In the genomic region with DNA sequence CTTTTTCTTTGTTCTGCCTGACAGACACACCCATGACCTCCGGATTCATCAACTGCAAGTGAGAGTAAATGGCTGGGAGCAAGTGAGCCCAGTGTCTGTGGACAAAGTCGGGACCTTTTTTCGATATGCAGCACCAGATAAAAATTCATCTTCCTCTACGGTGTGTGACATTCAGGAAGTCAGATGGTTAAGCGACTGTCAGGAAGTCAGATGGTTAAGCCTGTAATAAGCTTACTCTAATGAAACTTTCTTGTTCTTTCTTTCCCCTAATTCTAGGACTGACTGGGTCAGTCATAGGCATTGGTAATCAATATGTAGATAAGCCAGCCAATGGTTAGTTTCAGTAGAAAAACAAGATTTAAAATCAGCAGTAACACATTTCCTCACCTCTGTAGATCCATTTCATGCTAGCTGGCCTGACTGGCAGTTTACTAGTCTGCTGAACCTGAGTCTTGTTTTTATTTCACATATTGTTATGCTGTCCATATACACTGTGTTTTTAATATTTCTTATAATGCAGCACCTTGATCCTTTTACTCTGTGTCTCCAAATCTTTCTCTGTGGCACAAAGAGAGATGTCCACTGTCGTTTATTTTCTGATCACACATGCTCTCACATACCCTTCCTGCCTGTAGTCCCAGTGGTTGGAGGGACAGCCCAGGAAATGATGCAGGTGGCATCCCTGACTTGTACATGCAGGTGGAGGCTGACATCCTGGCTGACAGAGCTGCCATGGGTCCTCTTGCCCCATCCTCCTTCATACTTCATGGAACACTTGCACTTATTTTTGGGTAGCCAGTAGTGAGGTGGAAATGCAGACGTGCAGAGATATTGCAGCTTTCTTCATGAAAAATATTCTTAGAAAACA, we compare ENCODE assay signal across 11 cellular contexts.
DNase-seq lines count a peak whose midpoint lies in the region; ATAC-seq and TF ChIP-seq lines count a peak whose summit lies in the region.
"Had no signal": no experiment of that assay in that cellular context is flagged by ENCODE, and none has a peak within 500 bp of the region (broad histone marks: within the 10 kb centered on the region; RNA-seq: fewer than 3 reads in every experiment).

No MANE protein-coding gene starts in this region.

- POLR2A ChIA-PET in SK-N-SH (lab: Yijun Ruan, JAX) = no interaction called here

- peak overlapping the region; percentile 75 for H3K27ac Mint-ChIP-seq in mesothelial cell of epicardium

- no peaks in the 10 kb centered on the region for H3K27me3 Mint-ChIP-seq in mesothelial cell of epicardium (ENCODE audit: low read depth)

- H3K9ac ChIP-seq in SK-N-SH = no peak overlapping the region

- CTCF ChIA-PET in SK-N-SH (lab: Yijun Ruan, JAX) = no interaction called here

- no peak for TF ChIP-seq RAD21 in SK-N-SH (IDR thresholded peaks at IDR 0.05; ENCODE audit: low read length)

- H3K4me1 ChIP-seq in BE2C (peaks cover 2% of the 10 kb centered on the region), SK-N-SH (ENCODE audit: control insufficient read depth in 1 of 2, insufficient read depth in 2 of 2, low read depth in 1 of 2, low read length in 1 of 2) (peaks cover 0 to 30% of the 10 kb centered on the region in 2 experiments; a peak in 2 of 4 replicates)

- DNase-seq in activated effector memory CD4-positive, alpha-beta T cell treated with Interleukin-2 at 50 U/mL for 16 hours = peak; percentile 6
- no peak for DNase-seq in mesothelial cell of epicardium (ENCODE audit: low spot score in 2 of 2, unreplicated experiment in 2 of 2)
- DNase-seq in cortex of kidney (lab: John Stamatoyannopoulos, UW) = no peak
- DNase-seq in BE2C = no peak
- no peak for DNase-seq in NCI-H510A treated with DMSO at 0.1 percent for 48 hours (lab: John Stamatoyannopoulos, UW)
- no peak for DNase-seq in SK-N-SH
- DNase-seq: GOT3, Karpas-422 had no signal

- H3K27me3 ChIP-seq in BE2C (no peaks in the 10 kb centered on the region), SK-N-SH (ENCODE audit: insufficient read depth) (no peaks in the 10 kb centered on the region)

- no peak overlapping the region for H3K4me3 ChIP-seq in BE2C (ENCODE audit: low read depth, low read length)
- no peak overlapping the region for H3K4me3 ChIP-seq in SK-N-SH (ENCODE audit: low read depth in 2 of 2, low read length in 1 of 2)
- H3K4me3 ChIP-seq: SK-N-MC had no signal

- H3K79me2 ChIP-seq in SK-N-SH (ENCODE audit: insufficient read depth) = no peaks in the 10 kb centered on the region

- peak; percentile 45 for ATAC-seq in GM21825 (IDR thresholded peaks at IDR 0.05; ENCODE audit: unreplicated experiment)

- H3K4me2 ChIP-seq in SK-N-SH = no peak overlapping the region

- no peak overlapping the region for H2AFZ ChIP-seq in SK-N-SH (ENCODE audit: low read depth)

- WGBS in SK-N-SH (ENCODE audit: low lambda C conversion rate) = 89% methylated on average over 7 of the region's 7 CpGs

- peaks cover 63% of the 10 kb centered on the region for H3K36me3 Mint-ChIP-seq in mesothelial cell of epicardium

- TF ChIP-seq CTCF in 22Rv1 (IDR thresholded peaks at IDR 0.05) = no peak
- no peak for TF ChIP-seq CTCF in mesothelial cell of epicardium (IDR thresholded peaks at IDR 0.05; ENCODE audit: unreplicated experiment)
- no peak for TF ChIP-seq CTCF in BE2C (IDR thresholded peaks at IDR 0.05; ENCODE audit: low read depth, low read length)
- TF ChIP-seq CTCF in SK-N-SH (IDR thresholded peaks at IDR 0.05) = no peak

- H3F3A ChIP-seq in SK-N-SH (replicated peaks; ENCODE audit: insufficient read depth) = no peaks in the 10 kb centered on the region

- no peak overlapping the region for H3K4me3 Mint-ChIP-seq in mesothelial cell of epicardium

- no peak for TF ChIP-seq EP300 in SK-N-SH (IDR thresholded peaks at IDR 0.05; ENCODE audit: borderline replicate concordance in 1 of 2, low read depth in 1 of 2, low read length in 1 of 2)

- H3K27ac ChIP-seq in 22Rv1 (peak overlapping the region; percentile 28; the same call in 1 of the 2 replicates), SK-N-SH (ENCODE audit: low read depth in 2 of 2, low read length in 1 of 2) (peak overlapping the region in 1 of 2 experiments; percentile 77; a peak in 2 of 4 replicates)

- H3K9me3 ChIP-seq in BE2C (no peaks in the 10 kb centered on the region), SK-N-SH (peaks cover 5% of the 10 kb centered on the region; the same call in 1 of the 2 replicates)

- H3K36me3 ChIP-seq in BE2C = peaks cover 11% of the 10 kb centered on the region; the same call in 1 of the 2 replicates
- peaks cover 49 to 65% of the 10 kb centered on the region in 2 experiments for H3K36me3 ChIP-seq in SK-N-SH (replicated peaks in 1 of 2; ENCODE audit: control insufficient read depth in 1 of 2, insufficient read depth in 2 of 2, low read length in 1 of 2)

- no peaks in the 10 kb centered on the region for H4K20me1 ChIP-seq in SK-N-SH (ENCODE audit: insufficient read depth)

- no peaks in the 10 kb centered on the region for H3K9me2 ChIP-seq in SK-N-SH

- H3K4me1 Mint-ChIP-seq in mesothelial cell of epicardium = peaks cover 47% of the 10 kb centered on the region

- H3K9me3 Mint-ChIP-seq in mesothelial cell of epicardium = peaks cover 20% of the 10 kb centered on the region

TF ChIP-seq in SK-N-SH, 30 proteins besides CTCF, POLR2A, EP300 and RAD21:
- TF ChIP-seq SIN3A (IDR thresholded peaks at IDR 0.05; ENCODE audit: borderline replicate concordance, low read depth, low read length) (no peak), RXRA (IDR thresholded peaks at IDR 0.05; ENCODE audit: borderline replicate concordance, low read depth) (no peak), TEAD4 (IDR thresholded peaks at IDR 0.05; ENCODE audit: borderline replicate concordance, insufficient read depth) (no peak), EZH2phosphoT487 (IDR thresholded peaks at IDR 0.05; ENCODE audit: borderline replicate concordance, low read depth) (no peak), POLR2AphosphoS5 (IDR thresholded peaks at IDR 0.05; ENCODE audit: low read depth, low read length) (no peak), NFIC (IDR thresholded peaks at IDR 0.05; ENCODE audit: borderline replicate concordance) (no peak)
- TF ChIP-seq, protein P1, sequence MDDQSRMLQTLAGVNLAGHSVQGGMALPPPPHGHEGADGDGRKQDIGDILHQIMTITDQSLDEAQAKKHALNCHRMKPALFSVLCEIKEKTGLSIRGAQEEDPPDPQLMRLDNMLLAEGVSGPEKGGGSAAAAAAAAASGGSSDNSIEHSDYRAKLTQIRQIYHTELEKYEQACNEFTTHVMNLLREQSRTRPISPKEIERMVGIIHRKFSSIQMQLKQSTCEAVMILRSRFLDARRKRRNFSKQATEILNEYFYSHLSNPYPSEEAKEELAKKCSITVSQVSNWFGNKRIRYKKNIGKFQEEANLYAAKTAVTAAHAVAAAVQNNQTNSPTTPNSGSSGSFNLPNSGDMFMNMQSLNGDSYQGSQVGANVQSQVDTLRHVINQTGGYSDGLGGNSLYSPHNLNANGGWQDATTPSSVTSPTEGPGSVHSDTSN (IDR thresholded peaks at IDR 0.05) = no peak
- TF ChIP-seq, protein P2, sequence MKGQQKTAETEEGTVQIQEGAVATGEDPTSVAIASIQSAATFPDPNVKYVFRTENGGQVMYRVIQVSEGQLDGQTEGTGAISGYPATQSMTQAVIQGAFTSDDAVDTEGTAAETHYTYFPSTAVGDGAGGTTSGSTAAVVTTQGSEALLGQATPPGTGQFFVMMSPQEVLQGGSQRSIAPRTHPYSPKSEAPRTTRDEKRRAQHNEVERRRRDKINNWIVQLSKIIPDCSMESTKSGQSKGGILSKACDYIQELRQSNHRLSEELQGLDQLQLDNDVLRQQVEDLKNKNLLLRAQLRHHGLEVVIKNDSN (IDR thresholded peaks at IDR 0.05; ENCODE audit: borderline replicate concordance, low read depth) = no peak
